Comparison of ENCODE assay signal across 20 cellular contexts in the genomic region with DNA sequence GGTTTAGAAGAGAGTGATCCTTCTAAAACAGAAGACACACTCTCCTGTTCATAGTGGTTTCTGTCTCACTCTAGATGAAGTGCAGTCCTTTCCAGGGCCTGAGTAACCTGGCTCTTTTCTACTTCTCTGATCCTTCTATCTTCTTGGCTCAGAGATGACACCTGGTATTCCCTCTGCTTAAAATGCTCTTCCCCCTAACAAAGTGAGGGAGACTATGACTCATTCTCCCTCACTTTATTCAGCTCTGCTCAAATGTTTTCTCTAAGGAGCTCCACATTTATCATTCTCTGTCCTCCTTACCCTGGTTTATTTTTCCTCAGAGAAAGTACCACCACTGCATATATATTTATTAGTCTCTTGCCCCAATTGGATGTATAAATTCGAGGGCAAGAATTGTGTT. TPM values are rescaled to one million over a fixed set of nuclear protein-coding genes. Genes with fewer than 3 reads are reported as not detected.
DNase-seq lines count a peak whose midpoint lies in the region; ATAC-seq, FAIRE-seq and TF ChIP-seq lines count a peak whose summit lies in the region.
"Had no signal": no experiment of that assay in that cellular context is flagged by ENCODE, and none has a peak within 500 bp of the region (broad histone marks: within the 10 kb centered on the region; RNA-seq: fewer than 3 reads in every experiment).

No MANE protein-coding gene starts in this region.

- H3K4me3 Mint-ChIP-seq in CD4-positive, CD25-positive, alpha-beta regulatory T cell: no peak overlapping the region
- no peak overlapping the region for H3K4me3 Mint-ChIP-seq in activated T-helper 1 cell treated with anti-CD3 and anti-CD28 coated beads, Interleukin-12 subunit alpha, Interleukin-12 subunit beta, Interleukin-2, Interleukin-4 antibody, amounts not matched to agents 30 ng/mL and 10 ng/mL and 1 ng/mL, durations not matched to agents 14 hours and 24 hours and 36 hours
- no peak overlapping the region for H3K4me3 Mint-ChIP-seq in immature natural killer cell
- H3K4me3 Mint-ChIP-seq: CD8-positive, alpha-beta memory T cell had no signal

- H3K4me1 Mint-ChIP-seq in CD4-positive, CD25-positive, alpha-beta regulatory T cell: peaks cover 0 to 26% (median 4%) of the 10 kb centered on the region in 4 donors
- peaks cover 14% of the 10 kb centered on the region for H3K4me1 Mint-ChIP-seq in activated T-helper 1 cell treated with anti-CD3 and anti-CD28 coated beads, Interleukin-12 subunit alpha, Interleukin-12 subunit beta, Interleukin-2, Interleukin-4 antibody, amounts not matched to agents 30 ng/mL and 10 ng/mL and 1 ng/mL, durations not matched to agents 14 hours and 24 hours and 36 hours (ENCODE audit: low read depth)
- H3K4me1 Mint-ChIP-seq in immature natural killer cell: peaks cover 2 to 59% of the 10 kb centered on the region in 2 donors

- intact Hi-C loops in activated T-helper 1 cell treated with anti-CD3 and anti-CD28 coated beads, Interleukin-12 subunit alpha, Interleukin-12 subunit beta, Interleukin-2, Interleukin-4 antibody, amounts not matched to agents 30 ng/mL and 10 ng/mL and 1 ng/mL, durations not matched to agents 14 hours and 24 hours and 36 hours (cut with micrococcal nuclease): no loop called here
- intact Hi-C loops in aorta (cut with DNase I): no loop called here

- H3K4me3 ChIP-seq in CD4-positive, CD25-positive, alpha-beta regulatory T cell (ENCODE audit: low read depth, low read length): no peak overlapping the region
- no peak overlapping the region for H3K4me3 ChIP-seq in aorta (ENCODE audit: low read length in 2 of 2)
- no peak overlapping the region for H3K4me3 ChIP-seq in brain microvascular endothelial cell (ENCODE audit: low read depth, low read length)
- H3K4me3 ChIP-seq: cardiac muscle cell, lower lobe of right lung, SJCRH30, upper lobe of left lung had no signal

- H3K36me3 ChIP-seq in CD4-positive, CD25-positive, alpha-beta regulatory T cell (ENCODE audit: control insufficient read depth, insufficient read depth, low read length): peaks cover 68% of the 10 kb centered on the region
- peaks cover 4 to 6% of the 10 kb centered on the region in 2 donors for H3K36me3 ChIP-seq in aorta (ENCODE audit: control insufficient read depth in 1 of 2, insufficient read depth in 2 of 2, low read length in 1 of 2)
- peaks cover 51% of the 10 kb centered on the region for H3K36me3 ChIP-seq in brain microvascular endothelial cell (replicated peaks)

- in situ Hi-C loops in brain microvascular endothelial cell (cut with HindIII; ENCODE audit: low pct_ligation_motif_present, low sequenced_read_pairs): no loop called here

- no peak for ATAC-seq in CD4-positive, CD25-positive, alpha-beta regulatory T cell (ENCODE audit: low read depth in 2 of 2)
- ATAC-seq in HG03439 (IDR thresholded peaks at IDR 0.05; ENCODE audit: unreplicated experiment) (no peak), aorta (ENCODE audit: low FRiP score) (no peak)
- ATAC-seq: HepG2, lower lobe of right lung had no signal

- no peaks in the 10 kb centered on the region for H3K9me3 ChIP-seq in CD4-positive, CD25-positive, alpha-beta regulatory T cell (ENCODE audit: control insufficient read depth in 2 of 2, low read length in 2 of 2)
- no peaks in the 10 kb centered on the region for H3K9me3 ChIP-seq in aorta (ENCODE audit: control insufficient read depth, low read length)
- H3K9me3 ChIP-seq: lower lobe of right lung, SJCRH30, upper lobe of left lung had no signal

- H3K4me1 ChIP-seq in CD4-positive, CD25-positive, alpha-beta regulatory T cell (ENCODE audit: control insufficient read depth, insufficient read depth, low read length, poor library complexity, severe bottlenecking): no peaks in the 10 kb centered on the region
- H3K4me1 ChIP-seq in aorta (ENCODE audit: control insufficient read depth in 1 of 2, insufficient read depth in 2 of 2, low read length in 2 of 2): no peaks in the 10 kb centered on the region
- H3K4me1 ChIP-seq: lower lobe of right lung, SJCRH30, upper lobe of left lung had no signal

- peak overlapping the region in 2 of 3 donors; percentile 38 to 75 for H3K27ac Mint-ChIP-seq in CD4-positive, CD25-positive, alpha-beta regulatory T cell
- H3K27ac Mint-ChIP-seq in activated T-helper 1 cell treated with anti-CD3 and anti-CD28 coated beads, Interleukin-12 subunit alpha, Interleukin-12 subunit beta, Interleukin-2, Interleukin-4 antibody, amounts not matched to agents 30 ng/mL and 10 ng/mL and 1 ng/mL, durations not matched to agents 14 hours and 24 hours and 36 hours: peak overlapping the region; percentile 10
- H3K27ac Mint-ChIP-seq in immature natural killer cell: peak overlapping the region in 4 of 6 donors; percentile 14 to 74 (median 52)

- no peak for DNase-seq in CD4-positive, CD25-positive, alpha-beta regulatory T cell
- no peak for DNase-seq in H54 (ENCODE audit: insufficient read length, low spot score)
- DNase-seq in activated T-helper 1 cell treated with anti-CD3 and anti-CD28 coated beads, Interleukin-12 subunit alpha, Interleukin-12 subunit beta, Interleukin-2, Interleukin-4 antibody, amounts not matched to agents 30 ng/mL and 10 ng/mL and 1 ng/mL, durations not matched to agents 14 hours and 24 hours and 36 hours (ENCODE audit: low spot score): no peak
- DNase-seq in immature natural killer cell: no peak
- DNase-seq in NCI-H187 (lab: John Stamatoyannopoulos, UW): no peak
- DNase-seq in aorta: no peak
- DNase-seq in brain microvascular endothelial cell: no peak
- DNase-seq: activated CD4-positive, alpha-beta T cell treated with anti-CD3 and anti-CD28 coated beads for 1 hour; activated effector memory CD4-positive, alpha-beta T cell treated with Interleukin-2 at 50 U/mL for 16 hours; CD8-positive, alpha-beta memory T cell; kidney glomerular epithelial cell; lower lobe of right lung; NCI-H1092; NCI-H187 treated with DMSO at 0.1 percent for 48 hours; SJCRH30; T-helper 1 cell; upper lobe of left lung had no signal

- no peak for TF ChIP-seq CTCF in brain microvascular endothelial cell (IDR thresholded peaks at IDR 0.05; ENCODE audit: low read depth, low read length, missing control alignments)

- no peak for TF ChIP-seq POLR2A in H54 (IDR thresholded peaks at IDR 0.05; ENCODE audit: low read depth, low read length)

- peak; percentile 41 for FAIRE-seq in H54 (lab: Jason Lieb, UNC)
- FAIRE-seq: HepG2 had no signal

- peaks cover 0 to 3% (median 0%) of the 10 kb centered on the region in 7 donors for H3K9me3 Mint-ChIP-seq in CD4-positive, CD25-positive, alpha-beta regulatory T cell
- H3K9me3 Mint-ChIP-seq in activated T-helper 1 cell treated with anti-CD3 and anti-CD28 coated beads, Interleukin-12 subunit alpha, Interleukin-12 subunit beta, Interleukin-2, Interleukin-4 antibody, amounts not matched to agents 30 ng/mL and 10 ng/mL and 1 ng/mL, durations not matched to agents 14 hours and 24 hours and 36 hours: no peaks in the 10 kb centered on the region
- no peaks in the 10 kb centered on the region for H3K9me3 Mint-ChIP-seq in immature natural killer cell

- no peaks in the 10 kb centered on the region for H3K27me3 ChIP-seq in CD4-positive, CD25-positive, alpha-beta regulatory T cell (ENCODE audit: control insufficient read depth, insufficient read depth, low read length)
- no peaks in the 10 kb centered on the region for H3K27me3 ChIP-seq in aorta (ENCODE audit: control insufficient read depth in 1 of 2, insufficient read depth in 2 of 2, low read length in 1 of 2)
- no peaks in the 10 kb centered on the region for H3K27me3 ChIP-seq in brain microvascular endothelial cell (replicated peaks)
- H3K27me3 ChIP-seq: cardiac muscle cell, SJCRH30, upper lobe of left lung had no signal

- WGBS in aorta, 2 donors: 46 to 59% methylated on average over 1 of the region's 1 CpG

- peaks cover 60% of the 10 kb centered on the region for H3K36me3 Mint-ChIP-seq in CD4-positive, CD25-positive, alpha-beta regulatory T cell
- peaks cover 55% of the 10 kb centered on the region for H3K36me3 Mint-ChIP-seq in activated T-helper 1 cell treated with anti-CD3 and anti-CD28 coated beads, Interleukin-12 subunit alpha, Interleukin-12 subunit beta, Interleukin-2, Interleukin-4 antibody, amounts not matched to agents 30 ng/mL and 10 ng/mL and 1 ng/mL, durations not matched to agents 14 hours and 24 hours and 36 hours (ENCODE audit: low read depth)
- peaks cover 30 to 64% (median 40%) of the 10 kb centered on the region in 3 donors for H3K36me3 Mint-ChIP-seq in immature natural killer cell

- H3K27me3 Mint-ChIP-seq in CD4-positive, CD25-positive, alpha-beta regulatory T cell: no peaks in the 10 kb centered on the region
- H3K27me3 Mint-ChIP-seq in activated T-helper 1 cell treated with anti-CD3 and anti-CD28 coated beads, Interleukin-12 subunit alpha, Interleukin-12 subunit beta, Interleukin-2, Interleukin-4 antibody, amounts not matched to agents 30 ng/mL and 10 ng/mL and 1 ng/mL, durations not matched to agents 14 hours and 24 hours and 36 hours (ENCODE audit: insufficient read depth): no peaks in the 10 kb centered on the region
- H3K27me3 Mint-ChIP-seq in immature natural killer cell (ENCODE audit: low read depth in 3 of 3): peaks cover 2 to 4% (median 2%) of the 10 kb centered on the region in 3 donors
- H3K27me3 Mint-ChIP-seq: CD8-positive, alpha-beta memory T cell had no signal

- no peak overlapping the region for H3K27ac ChIP-seq in CD4-positive, CD25-positive, alpha-beta regulatory T cell (ENCODE audit: insufficient read depth, low read length, poor library complexity, severe bottlenecking)
- H3K27ac ChIP-seq in aorta (ENCODE audit: low read depth in 1 of 2, low read length in 2 of 2): no peak overlapping the region
- no peak overlapping the region for H3K27ac ChIP-seq in brain microvascular endothelial cell
- H3K27ac ChIP-seq: cardiac muscle cell, lower lobe of right lung, SJCRH30, upper lobe of left lung had no signal

RNA-seq across cellular contexts. Expression of gene TUT7, which starts 24.6 kb away (rescaled TPM):
- 75.4 TPM for total RNA-seq in CD4-positive, CD25-positive, alpha-beta regulatory T cell
- 10 to 100 TPM; 17.3 to 26.8 (median 21.4) TPM for polyA plus RNA-seq in CD4-positive, CD25-positive, alpha-beta regulatory T cell
- total RNA-seq in activated T-helper 1 cell treated with anti-CD3 and anti-CD28 coated beads, Interleukin-12 subunit alpha, Interleukin-12 subunit beta, Interleukin-2, Interleukin-4 antibody, amounts not matched to agents 30 ng/mL and 10 ng/mL and 1 ng/mL, durations not matched to agents 14 hours and 24 hours and 36 hours: 44.1 and 44.5 TPM in 2 replicates
- polyA plus RNA-seq in immature natural killer cell (10 to 100 TPM; 16.1 to 34.4 (median 18.0) TPM), aorta (1 to 10 TPM; 7.1 to 8.4 TPM)
- 10 to 100 TPM; 27.9 to 38.1 TPM for total RNA-seq in aorta

RNA-seq across cellular contexts. Expression of gene ISCA1, which starts 47.3 kb away (rescaled TPM):
- 91.7 TPM for total RNA-seq in CD4-positive, CD25-positive, alpha-beta regulatory T cell
- polyA plus RNA-seq in CD4-positive, CD25-positive, alpha-beta regulatory T cell: 10 to 100 TPM; 60.2 to 67.8 (median 63.2) TPM
- total RNA-seq in activated T-helper 1 cell treated with anti-CD3 and anti-CD28 coated beads, Interleukin-12 subunit alpha, Interleukin-12 subunit beta, Interleukin-2, Interleukin-4 antibody, amounts not matched to agents 30 ng/mL and 10 ng/mL and 1 ng/mL, durations not matched to agents 14 hours and 24 hours and 36 hours: 27.4 and 30.3 TPM in 2 replicates
- polyA plus RNA-seq in immature natural killer cell (10 to 100 TPM; 50.8 to 95.3 (median 74.9) TPM), aorta (10 to 100 TPM; 45.4 to 53.6 TPM)
- total RNA-seq in aorta: 10 to 100 TPM; 24.1 to 25.1 TPM
